In the genomic region with DNA sequence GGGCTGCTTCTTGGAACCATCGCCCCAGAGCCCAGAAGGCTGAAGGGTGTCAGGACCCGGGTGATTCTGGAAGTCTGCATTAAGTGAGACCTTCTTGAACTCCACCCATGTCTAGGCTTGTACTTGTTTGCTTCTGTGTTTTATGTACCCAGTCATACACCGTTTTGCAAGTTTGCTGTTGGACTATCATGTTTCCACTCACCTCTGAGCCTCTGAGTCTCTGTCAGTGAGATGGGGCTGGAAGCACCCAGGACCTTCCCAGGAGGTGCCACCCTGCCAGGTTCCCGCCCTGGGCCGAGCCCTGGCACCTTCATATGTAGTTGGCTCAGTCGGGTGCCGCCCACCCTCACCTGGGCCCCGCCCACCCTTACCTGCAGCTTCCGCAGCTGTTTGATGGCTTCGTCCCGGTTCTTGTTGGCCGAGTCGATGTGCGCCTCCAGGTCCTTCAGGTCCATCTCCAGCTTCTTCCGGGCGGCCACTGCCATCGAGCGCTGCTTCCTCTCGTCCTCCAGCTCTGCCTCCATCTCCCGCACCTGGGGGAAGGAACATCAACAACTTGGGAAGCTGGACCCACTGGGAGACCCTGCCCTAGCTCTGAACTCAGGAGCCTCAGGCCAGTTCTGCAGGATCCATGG, we compare ENCODE assay signal across 15 cellular contexts. TPM values are rescaled to one million over a fixed set of nuclear protein-coding genes. Genes with fewer than 3 reads are reported as not detected.
A peak's percentile ranks its signal among the peaks of the same experiment; 100 is the strongest.
DNase-seq lines count a peak whose midpoint lies in the region; ATAC-seq and TF ChIP-seq lines count a peak whose summit lies in the region.
"Had no signal": no experiment of that assay in that cellular context is flagged by ENCODE, and none has a peak within 500 bp of the region (broad histone marks: within the 10 kb centered on the region; RNA-seq: fewer than 3 reads in every experiment).

No MANE protein-coding gene starts in this region.

- no peaks in the 10 kb centered on the region for H3K27me3 ChIP-seq in Caco-2 (replicated peaks; ENCODE audit: control insufficient read depth, insufficient read depth, low read length)

- BruUV-seq in Caco-2 (replicated peaks; lab: Mats Ljungman, UMichigan), result no TSS peak

- POLR2A ChIA-PET in Caco-2 (lab: Charles Lee), result no interaction called here
- POLR2A ChIA-PET in naive thymus-derived CD8-positive, alpha-beta T cell (lab: Charles Lee), result interaction anchor here (0.5 to 3.1 kb wide), 8 partner anchors 7 to 254 kb away, joined by 3 to 17 read pairs (median 4); a partner anchor contains a TSS

- TF ChIP-seq CTCF in Caco-2 (IDR thresholded peaks at IDR 0.05; ENCODE audit: insufficient read depth in 1 of 2, low read depth in 1 of 2, low read length in 1 of 2, severe bottlenecking in 1 of 2, unreplicated experiment in 1 of 2), result no peak
- no peak for TF ChIP-seq CTCF in chondrocyte (IDR thresholded peaks at IDR 0.05)

- H3K4me3 ChIP-seq in Caco-2 (ENCODE audit: low read depth, low read length), result no peak overlapping the region
- H3K4me3 ChIP-seq: A549, K562, smooth muscle cell had no signal

- H3K36me3 ChIP-seq in Caco-2 (ENCODE audit: control insufficient read depth, insufficient read depth, low read length), result peaks cover 18% of the 10 kb centered on the region

- intact Hi-C loops in Caco-2 (cut with micrococcal nuclease; ENCODE audit: unreplicated experiment), result no loop called here

- peak overlapping the region; percentile 59 for H3K27ac Mint-ChIP-seq in Caco-2 (ENCODE audit: unreplicated experiment)
- H3K27ac Mint-ChIP-seq in chondrocyte (ENCODE audit: unreplicated experiment), result peak overlapping the region; percentile 78
- H3K27ac Mint-ChIP-seq in naive thymus-derived CD8-positive, alpha-beta T cell, result peak overlapping the region; percentile 51 to 96 (median 88)

- H3K9me3 Mint-ChIP-seq in Caco-2 (ENCODE audit: unreplicated experiment) (no peaks in the 10 kb centered on the region), chondrocyte (ENCODE audit: low read depth) (no peaks in the 10 kb centered on the region)
- H3K9me3 Mint-ChIP-seq in naive thymus-derived CD8-positive, alpha-beta T cell, result peaks cover 0 to 12% (median 0%) of the 10 kb centered on the region in 9 donors

- H3K4me1 ChIP-seq in Caco-2, result no peaks in the 10 kb centered on the region
- H3K4me1 ChIP-seq: A549 had no signal

- no peaks in the 10 kb centered on the region for H3K9me3 ChIP-seq in Caco-2
- H3K9me3 ChIP-seq: A549 had no signal

- H3K36me3 Mint-ChIP-seq in Caco-2 (ENCODE audit: insufficient read depth, unreplicated experiment), result peaks cover 97% of the 10 kb centered on the region
- peaks cover 58% of the 10 kb centered on the region for H3K36me3 Mint-ChIP-seq in chondrocyte (ENCODE audit: low read depth)
- H3K36me3 Mint-ChIP-seq in naive thymus-derived CD8-positive, alpha-beta T cell, result peaks cover 12 to 89% (median 34%) of the 10 kb centered on the region in 3 donors

- H3K4me3 Mint-ChIP-seq in Caco-2 (ENCODE audit: unreplicated experiment), result no peak overlapping the region
- no peak overlapping the region for H3K4me3 Mint-ChIP-seq in chondrocyte (ENCODE audit: unreplicated experiment)
- H3K4me3 Mint-ChIP-seq in naive thymus-derived CD8-positive, alpha-beta T cell, result peak overlapping the region in 8 of 10 donors; percentile 18 to 82 (median 46)

- no peaks in the 10 kb centered on the region for H3K27me3 Mint-ChIP-seq in Caco-2 (ENCODE audit: insufficient read depth, unreplicated experiment)
- H3K27me3 Mint-ChIP-seq in chondrocyte (ENCODE audit: low read depth), result no peaks in the 10 kb centered on the region
- no peaks in the 10 kb centered on the region for H3K27me3 Mint-ChIP-seq in naive thymus-derived CD8-positive, alpha-beta T cell

- H3K4me1 Mint-ChIP-seq in Caco-2 (ENCODE audit: low read depth, unreplicated experiment), result peaks cover 5% of the 10 kb centered on the region
- H3K4me1 Mint-ChIP-seq in chondrocyte (ENCODE audit: low read depth), result peaks cover 10% of the 10 kb centered on the region
- peaks cover 30 to 58% (median 51%) of the 10 kb centered on the region in 4 donors for H3K4me1 Mint-ChIP-seq in naive thymus-derived CD8-positive, alpha-beta T cell

- DNase-seq in NCI-H2196 (lab: John Stamatoyannopoulos, UW; ENCODE audit: unreplicated experiment) (peak; percentile 22), NCI-H2196 treated with DMSO at 0.1 percent for 48 hours (lab: John Stamatoyannopoulos, UW; ENCODE audit: unreplicated experiment) (no peak), Caco-2 (no peak), chondrocyte (ENCODE audit: low spot score) (peak; percentile 84), NCI-H1105 (lab: John Stamatoyannopoulos, UW) (no peak)
- no peak for DNase-seq in naive thymus-derived CD8-positive, alpha-beta T cell
- DNase-seq: COR-L47, dermis blood vessel endothelial cell, mammary epithelial cell, NCI-H146 had no signal

- ATAC-seq in naive thymus-derived CD8-positive, alpha-beta T cell, result no peak
- no peak for ATAC-seq in HG03354 (IDR thresholded peaks at IDR 0.05; ENCODE audit: poor library complexity, severe bottlenecking, unreplicated experiment)
- ATAC-seq in HG03108 (IDR thresholded peaks at IDR 0.05; ENCODE audit: unreplicated experiment), result no peak
- ATAC-seq: A549, K562 had no signal

- CTCF ChIA-PET in Caco-2 (lab: Charles Lee), result interaction anchor here (0.9 to 1.4 kb wide), 2 partner anchors 10 to 14 kb away, joined by 3 to 4 read pairs; no protein-coding TSS in a partner anchor

RNA-seq across cellular contexts. Expression of a gene that starts 35.1 kb away (rescaled TPM):
- total RNA-seq in Caco-2 (2022) (0.32 and 0.39 TPM in 2 replicates), chondrocyte (16.7 to 38.4 TPM (median 16.9 TPM) in 3 replicates)
- 10 to 100 TPM; 15.3 to 16.5 TPM for total RNA-seq in naive thymus-derived CD8-positive, alpha-beta T cell
- 10 to 100 TPM in 1 of 3 donors, 1 to 10 TPM in 2; 3.3 to 11.8 (median 4.6) TPM for polyA plus RNA-seq in naive thymus-derived CD8-positive, alpha-beta T cell
- total RNA-seq: smooth muscle cell had no signal

RNA-seq across cellular contexts. Expression of a gene that starts 48.7 kb away (rescaled TPM):
- total RNA-seq in Caco-2 (2022), result 7.9 and 10.0 TPM in 2 replicates
- total RNA-seq in chondrocyte, result 58.7 to 84.1 TPM (median 83.8 TPM) in 3 replicates
- total RNA-seq in naive thymus-derived CD8-positive, alpha-beta T cell, result 10 to 100 TPM; 58.3 to 64.1 TPM
- 10 to 100 TPM; 11.7 to 16.4 (median 16.3) TPM for polyA plus RNA-seq in naive thymus-derived CD8-positive, alpha-beta T cell

Comparison
In these comparisons a context has a peak if more than half of its experiments do, and no peak if none do; other contexts are left out.
1. DNase-seq: peak in NCI-H2196 (single experiment) and chondrocyte (single experiment); none in NCI-H2196 treated with DMSO at 0.1 percent for 48 hours (single experiment), Caco-2 (0 of 2), naive thymus-derived CD8-positive, alpha-beta T cell (0 of 10) and NCI-H1105 (single experiment).
2. H3K4me3 Mint-ChIP-seq: peak in naive thymus-derived CD8-positive, alpha-beta T cell (8 of 10); none in Caco-2 (single experiment) and chondrocyte (single experiment).
3. RNA of a gene that starts 35.1 kb away (total RNA-seq): 16.7 to 38.4 TPM in chondrocyte and 15.3 to 16.5 TPM in naive thymus-derived CD8-positive, alpha-beta T cell; 0.32 to 0.39 TPM in Caco-2; every median in the first group is over 10 times any median in the second.
4. Peak in every context shown above with its lines, with median percentiles within 50 percentile points of each other: H3K27ac Mint-ChIP-seq.